ENCODE assay signal across 17 cellular contexts in the genomic region with DNA sequence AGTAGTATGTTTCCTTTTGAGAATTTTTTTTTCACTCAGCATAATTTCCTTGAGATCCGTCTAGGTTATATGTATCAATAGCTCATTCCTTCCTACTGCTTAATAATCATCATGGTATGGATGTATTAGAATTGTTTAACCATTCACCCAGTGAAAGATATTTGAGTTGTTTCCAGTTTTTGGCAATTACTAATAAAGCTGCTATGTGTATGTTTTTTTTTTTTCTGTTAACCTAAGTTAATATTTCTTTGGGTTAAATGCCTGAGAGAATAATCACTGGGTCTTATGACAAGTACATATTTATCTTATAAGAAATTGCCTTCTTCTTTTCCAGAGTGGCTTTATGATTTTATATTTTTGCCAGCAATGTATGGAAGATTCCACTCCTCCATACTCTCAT.
"Had no signal": no experiment of that assay in that cellular context is flagged by ENCODE, and none has a peak within 500 bp of the region (broad histone marks: within the 10 kb centered on the region; RNA-seq: fewer than 3 reads in every experiment).

No MANE protein-coding gene starts in this region.

- H3K9me3 Mint-ChIP-seq: activated CD4-positive, alpha-beta T cell treated with anti-CD3 and anti-CD28 coated beads, Interleukin-2, amount 10 ng/mL, durations not matched to agents 24 days and 14 days; T-helper 1 cell treated with Interleukin-12 subunit alpha and Interleukin-12 subunit beta and Interleukin-4 antibody, amounts not matched to agents 30 μg/mL and 1 μg/mL, for 36 hours had no signal

- H3K36me3 Mint-ChIP-seq: activated naive CD4-positive, alpha-beta T cell treated with anti-CD3 and anti-CD28 coated beads, Interleukin-2, amount 50 U/mL, for 72 hours; naive thymus-derived CD8-positive, alpha-beta T cell; WTC11 had no signal

- DNase-seq: activated CD4-positive, alpha-beta T cell treated with anti-CD3 and anti-CD28 coated beads, Interleukin-2, amount 10 ng/mL, durations not matched to agents 24 days and 14 days; activated CD8-positive, alpha-beta memory T cell treated with anti-CD3 and anti-CD28 coated beads for 24 hours; activated effector memory CD4-positive, alpha-beta T cell treated with anti-CD3 and anti-CD28 coated beads, Interleukin-2, amount 50 U/mL, for 16 hours; activated T-cell treated with anti-CD3 and anti-CD28 coated beads for 4 hours; anterior cingulate cortex; effector CD4-positive, alpha-beta T cell; hippocampal formation; mucosa of descending colon; naive thymus-derived CD8-positive, alpha-beta T cell; right cardiac atrium; small intestine had no signal

- H3K27ac ChIP-seq: coronary artery had no signal

- H3K4me3 Mint-ChIP-seq: activated CD4-positive, alpha-beta T cell treated with anti-CD3 and anti-CD28 coated beads, Interleukin-2, amount 10 ng/mL, durations not matched to agents 24 days and 14 days; naive thymus-derived CD8-positive, alpha-beta T cell; T-helper 1 cell treated with Interleukin-12 subunit alpha and Interleukin-12 subunit beta and Interleukin-4 antibody, amounts not matched to agents 30 μg/mL and 1 μg/mL, for 36 hours; WTC11 had no signal

- H3K27me3 Mint-ChIP-seq: activated CD4-positive, alpha-beta T cell treated with anti-CD3 and anti-CD28 coated beads, Interleukin-2, amount 10 ng/mL, durations not matched to agents 24 days and 14 days; progenitor cell of endocrine pancreas had no signal

- H3K9me3 ChIP-seq: mucosa of descending colon had no signal

- H3K4me1 Mint-ChIP-seq: activated CD4-positive, alpha-beta T cell treated with anti-CD3 and anti-CD28 coated beads, Interleukin-2, amount 10 ng/mL, durations not matched to agents 24 days and 14 days; naive thymus-derived CD8-positive, alpha-beta T cell; WTC11 had no signal

- H3K27ac Mint-ChIP-seq: activated CD4-positive, alpha-beta T cell treated with anti-CD3 and anti-CD28 coated beads, Interleukin-2, amount 10 ng/mL, durations not matched to agents 24 days and 14 days; activated naive CD4-positive, alpha-beta T cell treated with anti-CD3 and anti-CD28 coated beads, Interleukin-2, amount 50 U/mL, for 72 hours; naive thymus-derived CD8-positive, alpha-beta T cell; progenitor cell of endocrine pancreas; T-helper 1 cell treated with Interleukin-12 subunit alpha and Interleukin-12 subunit beta and Interleukin-4 antibody, amounts not matched to agents 30 μg/mL and 1 μg/mL, for 36 hours; WTC11 had no signal

- H3K4me3 ChIP-seq: coronary artery, lung, mucosa of descending colon had no signal

- ATAC-seq: activated naive CD4-positive, alpha-beta T cell treated with anti-CD3 and anti-CD28 coated beads, Interleukin-2, amount 50 U/mL, for 72 hours; mucosa of descending colon; naive thymus-derived CD8-positive, alpha-beta T cell; right cardiac atrium; WTC11 had no signal
